In genomic region chr19:39125554-39126311, GRCh38 we compare ENCODE assay signal across 8 cellular contexts. TPM values are rescaled to one million over a fixed set of nuclear protein-coding genes. Genes with fewer than 3 reads are reported as not detected.
A peak's percentile ranks its signal among the peaks of the same experiment; 100 is the strongest.
DNase-seq lines count a peak whose midpoint lies in the region; ATAC-seq, FAIRE-seq and TF ChIP-seq lines count a peak whose summit lies in the region.

PAK4 (plus strand) TSS chr19:39125786; CDS start chr19:39169554, 43,768 bp downstream.

- peaks cover 4% of the 10 kb centered on the region for H3K27me3 ChIP-seq in left ventricle myocardium inferior (ENCODE audit: low read depth)
- H3K27me3 ChIP-seq in prostate gland (replicated peaks; ENCODE audit: insufficient read depth) = no peaks in the 10 kb centered on the region

- no peak for TF ChIP-seq CTCF in left ventricle myocardium inferior (IDR thresholded peaks at IDR 0.05; ENCODE audit: borderline replicate concordance)
- peak in 1 of 4 experiments; percentile 14 for TF ChIP-seq CTCF in prostate gland (IDR thresholded peaks at IDR 0.05)

- peaks cover 65% of the 10 kb centered on the region for H3K4me1 ChIP-seq in left ventricle myocardium inferior
- peaks cover 34% of the 10 kb centered on the region for H3K4me1 ChIP-seq in prostate gland (replicated peaks)

- DNase-seq in NCI-H187 (lab: John Stamatoyannopoulos, UW) = peak; percentile 94 to 98
- DNase-seq in T-helper 2 cell = peak; percentile 89 to 98 (median 95)
- peak; percentile 97 for DNase-seq in left ventricle myocardium inferior
- DNase-seq in prostate gland (ENCODE audit: low spot score) = peak; percentile 97
- DNase-seq in urothelium cell line (ENCODE audit: low spot score) = peak; percentile 100

- peak; percentile 55 for FAIRE-seq in urothelium cell line (lab: Jason Lieb, UNC)

- H3K9me3 ChIP-seq in left ventricle myocardium inferior (replicated peaks) (no peaks in the 10 kb centered on the region), prostate gland (no peaks in the 10 kb centered on the region)

- under 1% methylated on average over 64 of the region's 64 CpGs for WGBS in prostate gland

- peak; percentile 78 for TF ChIP-seq POLR2A in GM15510 (IDR thresholded peaks at IDR 0.05; ENCODE audit: borderline replicate concordance, extremely low read depth, insufficient read length)
- TF ChIP-seq POLR2A in prostate gland (IDR thresholded peaks at IDR 0.05) = peak; percentile 85

- intact Hi-C loops in left ventricle myocardium inferior (cut with micrococcal nuclease) = no loop called here
- intact Hi-C loops in prostate gland (cut with DNase I) = loop anchor here (10.0 kb wide), 1 partner anchor 161 kb away; no protein-coding TSS in a partner anchor

- peak within 1 kb of the TSS; percentile 92 for H3K27ac ChIP-seq in angular gyrus (ENCODE audit: low read depth, low read length)
- peak within 1 kb of the TSS; percentile 87 for H3K27ac ChIP-seq in left ventricle myocardium inferior (replicated peaks)
- H3K27ac ChIP-seq in prostate gland = peak within 1 kb of the TSS; percentile 82 to 93

- peak within 1 kb of the TSS; percentile 93 for H3K4me3 ChIP-seq in left ventricle myocardium inferior
- peak within 1 kb of the TSS; percentile 60 to 85 for H3K4me3 ChIP-seq in prostate gland

- peak; percentile 94 for ATAC-seq in HG02885 (IDR thresholded peaks at IDR 0.05; ENCODE audit: poor library complexity, unreplicated experiment)

- H3K36me3 ChIP-seq in left ventricle myocardium inferior (no peaks in the 10 kb centered on the region), prostate gland (no peaks in the 10 kb centered on the region)

RNA-seq across cellular contexts. Expression of gene PAK4, which starts in this region (rescaled TPM):
- total RNA-seq in left ventricle myocardium inferior (17.0 TPM), prostate gland (100 to 1,000 TPM; 111 to 123 TPM)

Comparison
In these comparisons a context has a peak if more than half of its experiments do, and no peak if none do; other contexts are left out.
1. Peak in every context shown above with its lines: DNase-seq, ATAC-seq, H3K4me3 ChIP-seq and H3K27ac ChIP-seq.